ENCODE assay signal across 22 cellular contexts in the genomic region with DNA sequence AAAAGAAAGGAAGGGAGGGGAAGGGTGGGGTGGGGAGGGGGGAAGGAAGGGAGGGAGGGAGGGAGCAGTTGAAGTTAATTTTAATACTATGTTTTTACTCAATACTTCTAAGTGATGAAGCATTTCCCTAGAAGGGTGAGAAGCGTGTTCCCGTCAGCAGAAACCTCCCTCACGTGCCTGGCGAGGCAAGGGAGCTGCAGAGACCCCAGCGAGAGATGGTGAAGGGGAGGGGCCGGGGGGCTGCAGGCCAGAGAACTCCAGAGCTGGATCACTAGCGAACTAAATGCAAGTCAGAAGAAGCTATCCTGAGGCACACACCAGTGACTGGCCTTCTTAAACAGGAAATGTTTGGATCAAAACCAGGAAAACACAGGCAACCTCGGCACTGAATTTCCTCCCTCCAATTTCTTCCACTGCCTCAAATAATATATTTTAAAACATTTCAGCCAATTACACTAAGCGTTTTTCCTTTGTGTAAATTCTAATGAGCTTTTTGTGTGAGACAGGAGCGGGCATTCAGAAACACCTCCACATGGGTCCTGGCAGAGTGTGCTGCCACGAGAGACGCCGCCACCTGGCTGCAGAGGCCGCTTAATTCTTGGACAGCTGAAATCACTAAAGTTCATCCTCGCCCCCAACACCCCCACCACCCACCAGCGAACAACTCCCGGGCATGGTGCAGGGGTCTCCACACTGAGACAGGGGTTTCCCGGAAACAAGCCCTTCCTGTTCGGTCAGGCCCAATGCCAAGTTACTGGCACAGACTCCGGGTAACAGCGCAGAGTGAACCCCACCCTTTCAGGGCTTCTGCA.
"Had no signal": no experiment of that assay in that cellular context is flagged by ENCODE, and none has a peak within 500 bp of the region (broad histone marks: within the 10 kb centered on the region; RNA-seq: fewer than 3 reads in every experiment).

No MANE protein-coding gene starts in this region.

- H3K4me3 ChIP-seq: body of pancreas, gastrocnemius medialis, right atrium auricular region, transverse colon had no signal

- DNase-seq: activated CD4-positive, alpha-beta T cell treated with anti-CD3 and anti-CD28 coated beads for 48 hours; activated CD8-positive, alpha-beta memory T cell treated with anti-CD3 and anti-CD28 coated beads, Interleukin-2, amount 50 U/mL, for 48 hours; activated CD8-positive, alpha-beta T cell treated with anti-CD3 and anti-CD28 coated beads, Interleukin-2, amount 10 ng/mL, durations not matched to agents 7 days and 5 days; activated gamma-delta T cell treated with Interleukin-2 at 50 U/mL for 16 hours; activated T-cell treated with anti-CD3 and anti-CD28 coated beads, Interleukin-2, amount 50 U/mL, for 72 hours; amniotic stem cell; body of pancreas; central memory CD4-positive, alpha-beta T cell; effector memory CD4-positive, alpha-beta T cell; gastrocnemius medialis; mesendoderm; stimulated activated CD4-positive, alpha-beta T cell treated with anti-CD3 and anti-CD28 coated beads, Interleukin-15, amount 100 ng/mL, for 24 hours; stimulated activated CD4-positive, alpha-beta T cell treated with anti-CD3 and anti-CD28 coated beads, Interleukin-4, amount 100 ng/mL, for 4 hours; stimulated activated CD8-positive, alpha-beta memory T cell treated with anti-CD3 and anti-CD28 coated beads, Interleukin-4, amount 100 ng/mL, for 48 hours; stimulated activated naive CD4-positive, alpha-beta T cell treated with Interleukin-2 at 50 U/mL for 16 hours; transverse colon had no signal

- H3K4me3 Mint-ChIP-seq: activated CD8-positive, alpha-beta T cell treated with anti-CD3 and anti-CD28 coated beads, Interleukin-2, amount 10 ng/mL, durations not matched to agents 7 days and 5 days; activated naive CD8-positive, alpha-beta T cell; activated T-cell treated with anti-CD3 and anti-CD28 coated beads, Interleukin-2, amount 50 U/mL, for 72 hours; natural killer cell treated with Interleukin-12 subunit alpha and Interleukin-12 subunit beta and Interleukin-15 and Interleukin-18, amount 100 ng/mL, for 72 hours; WTC11 had no signal

- H3K9me3 Mint-ChIP-seq: activated T-cell treated with anti-CD3 and anti-CD28 coated beads, Interleukin-2, amount 50 U/mL, for 72 hours; natural killer cell treated with Interleukin-12 subunit alpha and Interleukin-12 subunit beta and Interleukin-15 and Interleukin-18, amount 100 ng/mL, for 72 hours; WTC11 had no signal

- H3K27me3 Mint-ChIP-seq: activated naive CD8-positive, alpha-beta T cell; natural killer cell treated with Interleukin-12 subunit alpha and Interleukin-12 subunit beta and Interleukin-15 and Interleukin-18, amount 100 ng/mL, for 72 hours had no signal

- H3K27ac ChIP-seq: body of pancreas, gastrocnemius medialis, right atrium auricular region, transverse colon had no signal

- FAIRE-seq: islet of Langerhans had no signal

- H3K27me3 ChIP-seq: body of pancreas, gastrocnemius medialis, right atrium auricular region, transverse colon had no signal

- ATAC-seq: activated CD8-positive, alpha-beta T cell treated with anti-CD3 and anti-CD28 coated beads, Interleukin-2, amount 10 ng/mL, durations not matched to agents 7 days and 5 days; activated T-cell treated with anti-CD3 and anti-CD28 coated beads, Interleukin-2, amount 50 U/mL, for 72 hours; body of pancreas; gastrocnemius medialis; left lobe of liver; natural killer cell treated with Interleukin-12 subunit alpha and Interleukin-12 subunit beta and Interleukin-15 and Interleukin-18, amount 100 ng/mL, for 72 hours had no signal

- H3K4me1 ChIP-seq: body of pancreas, gastrocnemius medialis, transverse colon had no signal

- H3K27ac Mint-ChIP-seq: activated CD8-positive, alpha-beta T cell treated with anti-CD3 and anti-CD28 coated beads, Interleukin-2, amount 10 ng/mL, durations not matched to agents 7 days and 5 days; activated naive CD8-positive, alpha-beta T cell; activated T-cell treated with anti-CD3 and anti-CD28 coated beads, Interleukin-2, amount 50 U/mL, for 72 hours; natural killer cell treated with Interleukin-12 subunit alpha and Interleukin-12 subunit beta and Interleukin-15 and Interleukin-18, amount 100 ng/mL, for 72 hours; WTC11 had no signal

- H3K9me3 ChIP-seq: body of pancreas, gastrocnemius medialis, right atrium auricular region, transverse colon had no signal
